Comparison of ENCODE assay signal across 20 cellular contexts in genomic region chr2:228378696-228379425, GRCh38.
"Had no signal": no experiment of that assay in that cellular context is flagged by ENCODE, and none has a peak within 500 bp of the region (broad histone marks: within the 10 kb centered on the region; RNA-seq: fewer than 3 reads in every experiment).

No MANE protein-coding gene starts in this region.

- H3K9me3 ChIP-seq: left lung, spleen, testis, vagina had no signal

- DNase-seq: activated CD4-positive, alpha-beta memory T cell treated with anti-CD3 and anti-CD28 coated beads for 36 hours; activated CD4-positive, alpha-beta T cell treated with anti-CD3 and anti-CD28 coated beads for 48 hours; activated naive CD4-positive, alpha-beta T cell treated with Interleukin-2 at 50 U/mL for 16 hours; activated naive CD8-positive, alpha-beta T cell treated with anti-CD3 and anti-CD28 coated beads for 36 hours; activated T-cell treated with anti-CD3 and anti-CD28 coated beads, Interleukin-2, amount 50 U/mL, for 48 hours; amniotic stem cell; effector CD8-positive, alpha-beta T cell; erythroblast; foreskin fibroblast; immature natural killer cell; left lung; mammary epithelial cell; nephron progenitor cell; occipital lobe; spleen; stimulated activated CD4-positive, alpha-beta T cell treated with anti-CD3 and anti-CD28 coated beads, Interleukin-4, amount 100 ng/mL, for 1 hour; stimulated activated naive CD4-positive, alpha-beta T cell; T-helper 2 cell; testis had no signal

- ATAC-seq: left lung had no signal

- H3K27ac ChIP-seq: left lung, spleen, testis, vagina had no signal

- H3K4me1 ChIP-seq: left lung, spleen, testis, vagina had no signal

- H3K36me3 ChIP-seq: left lung, spleen, vagina had no signal

- H3K27me3 ChIP-seq: left lung, spleen, testis, vagina had no signal

- H3K4me3 ChIP-seq: left lung, spleen, testis, vagina had no signal
